ENCODE assay signal across 11 cellular contexts in the genomic region with DNA sequence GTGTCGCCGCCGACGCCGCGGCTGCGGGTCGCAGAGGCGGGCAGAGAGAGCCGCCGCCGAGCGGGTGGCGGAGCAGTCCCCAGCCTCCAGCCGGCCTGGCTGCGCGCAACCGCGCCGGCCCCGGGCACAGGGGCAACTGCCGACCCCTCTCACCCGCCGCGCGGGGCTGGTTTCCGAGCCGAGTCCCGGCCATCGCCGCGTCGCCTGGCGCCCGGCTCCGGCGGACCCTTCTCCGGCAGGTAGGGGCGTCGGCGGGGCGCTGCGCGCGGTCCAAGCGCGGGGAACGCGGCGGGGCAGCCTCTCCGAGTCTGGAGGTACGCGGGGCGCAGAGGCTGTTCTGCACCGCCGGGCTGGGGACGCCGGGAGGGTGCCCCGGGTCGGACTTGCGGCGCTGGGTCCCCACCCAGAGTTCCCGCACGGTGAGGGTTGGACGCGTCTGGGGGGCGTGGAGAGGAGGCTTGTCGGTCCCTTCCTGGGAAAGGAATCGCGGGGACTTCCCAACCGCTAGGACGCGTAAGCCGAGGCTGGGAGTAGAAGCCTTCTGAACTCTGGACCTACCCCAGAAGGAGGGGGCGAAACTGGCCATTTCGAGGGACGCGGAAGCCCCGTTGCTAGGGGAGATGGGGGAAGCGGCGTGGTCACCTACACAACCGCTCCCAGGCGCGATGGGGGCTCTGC.
DNase-seq lines count a peak whose midpoint lies in the region; ATAC-seq, FAIRE-seq and TF ChIP-seq lines count a peak whose summit lies in the region.
"Had no signal": no experiment of that assay in that cellular context is flagged by ENCODE, and none has a peak within 500 bp of the region (broad histone marks: within the 10 kb centered on the region; RNA-seq: fewer than 3 reads in every experiment).

No MANE protein-coding gene starts in this region.

- H3K9me3 ChIP-seq in heart left ventricle (peaks cover 0 to under 1% (median 0%) of the 10 kb centered on the region in 12 donors), lung (ENCODE audit: control insufficient read depth in 2 of 2, insufficient read depth in 1 of 2, low read length in 1 of 2) (no peaks in the 10 kb centered on the region)

- WGBS in heart left ventricle, 4 donors = 0 to 1% (median 1%) methylated on average over 5 to 84 of the region's 84 CpGs
- 1 to 2% methylated on average over 67 to 84 of the region's 84 CpGs for WGBS in lung, 2 donors

- DNase-seq in heart left ventricle (peak in 1 of 5 donors; percentile 20), cardiac septum (ENCODE audit: low spot score) (no peak), lung (ENCODE audit: low spot score) (no peak), urothelium cell line (ENCODE audit: low spot score) (peak; percentile 4), NCI-H187 (lab: John Stamatoyannopoulos, UW) (no peak)
- DNase-seq in activated CD4-positive, CD25-positive, alpha-beta regulatory T cell (lab: John Stamatoyannopoulos, UW) = no peak
- DNase-seq: Calu3 had no signal

- no peaks in the 10 kb centered on the region for H3K36me3 ChIP-seq in heart left ventricle
- no peaks in the 10 kb centered on the region for H3K36me3 ChIP-seq in lung (ENCODE audit: control insufficient read depth in 2 of 2, insufficient read depth in 2 of 2, low read length in 2 of 2)

- TF ChIP-seq POLR2A in heart left ventricle (IDR thresholded peaks at IDR 0.05) = no peak

- intact Hi-C loops in heart left ventricle (cut with DNase I) = no loop called here
- intact Hi-C loops in cardiac septum (cut with DNase I) = no loop called here

- no peak for TF ChIP-seq CTCF in heart left ventricle (IDR thresholded peaks at IDR 0.05)
- TF ChIP-seq CTCF in brain (conservative IDR thresholded peaks at IDR 0.05) = no peak
- no peak for TF ChIP-seq CTCF in lung (IDR thresholded peaks at IDR 0.05; ENCODE audit: control extremely low read depth, extremely low read depth)

- no peak for FAIRE-seq in urothelium cell line (lab: Jason Lieb, UNC)
- FAIRE-seq: islet of Langerhans, RCC 7860 had no signal

- no peak overlapping the region for H3K27ac ChIP-seq in heart left ventricle
- H3K27ac ChIP-seq in lung (ENCODE audit: low read depth in 1 of 2, low read length in 1 of 2) = no peak overlapping the region

- no peak for ATAC-seq in heart left ventricle
- peak; percentile 35 for ATAC-seq in lung (ENCODE audit: insufficient read depth, low FRiP score)
- no peak for ATAC-seq in HG03139 (IDR thresholded peaks at IDR 0.05; ENCODE audit: unreplicated experiment)

- peaks cover 2 to 6% (median 3%) of the 10 kb centered on the region in 5 experiments for H3K9me3 Mint-ChIP-seq in brain

- H3K36me3 Mint-ChIP-seq in brain = no peaks in the 10 kb centered on the region

- H3K27me3 ChIP-seq in heart left ventricle (peaks cover 6 to 51% (median 35%) of the 10 kb centered on the region in 9 donors), lung (ENCODE audit: control insufficient read depth, insufficient read depth) (peaks cover 7% of the 10 kb centered on the region)

- peak overlapping the region in 10 of 12 donors; percentile 20 to 54 (median 36) for H3K4me3 ChIP-seq in heart left ventricle
- H3K4me3 ChIP-seq in lung = no peak overlapping the region

- H3K4me3 Mint-ChIP-seq in brain = peak overlapping the region; percentile 82 to 95 (median 89)

- H3K27me3 Mint-ChIP-seq in brain = peaks cover 41% of the 10 kb centered on the region

- peaks cover 33% of the 10 kb centered on the region for H3K4me1 Mint-ChIP-seq in brain

- H3K4me1 ChIP-seq in heart left ventricle = peaks cover 0 to 18% (median 1%) of the 10 kb centered on the region in 12 donors
- H3K4me1 ChIP-seq in lung (ENCODE audit: control insufficient read depth in 2 of 2, insufficient read depth in 2 of 2, low read length in 2 of 2) = peaks cover 0 to 5% of the 10 kb centered on the region in 2 donors

- peak overlapping the region; percentile 42 to 89 (median 85) for H3K27ac Mint-ChIP-seq in brain
